ENCODE assay signal across 1 cellular context in the genomic region with DNA sequence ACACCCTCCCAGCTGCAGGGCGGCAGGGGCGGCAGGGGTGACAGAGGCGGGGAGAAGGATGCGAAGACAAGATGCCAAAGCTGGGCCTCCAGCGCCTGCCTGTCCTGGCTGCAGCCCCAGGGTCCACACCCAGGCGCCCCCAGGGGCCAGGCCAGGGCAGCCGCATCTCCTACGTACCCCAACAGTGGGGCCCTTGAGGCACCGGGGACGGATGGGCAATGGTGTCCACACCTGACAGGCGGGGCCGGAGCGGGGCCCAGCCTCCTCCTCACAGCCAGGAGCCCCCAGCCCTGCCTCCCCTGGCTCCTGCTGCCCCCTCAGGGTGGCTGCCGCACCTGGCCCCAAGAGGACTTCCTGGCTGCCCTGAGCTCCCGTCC.
TF ChIP-seq lines count a peak whose summit lies in the region.

No MANE protein-coding gene starts in this region.

TF ChIP-seq in GM23338, 12 proteins besides CTCF, POLR2A, EP300 and RAD21:
- TF ChIP-seq, protein P1, sequence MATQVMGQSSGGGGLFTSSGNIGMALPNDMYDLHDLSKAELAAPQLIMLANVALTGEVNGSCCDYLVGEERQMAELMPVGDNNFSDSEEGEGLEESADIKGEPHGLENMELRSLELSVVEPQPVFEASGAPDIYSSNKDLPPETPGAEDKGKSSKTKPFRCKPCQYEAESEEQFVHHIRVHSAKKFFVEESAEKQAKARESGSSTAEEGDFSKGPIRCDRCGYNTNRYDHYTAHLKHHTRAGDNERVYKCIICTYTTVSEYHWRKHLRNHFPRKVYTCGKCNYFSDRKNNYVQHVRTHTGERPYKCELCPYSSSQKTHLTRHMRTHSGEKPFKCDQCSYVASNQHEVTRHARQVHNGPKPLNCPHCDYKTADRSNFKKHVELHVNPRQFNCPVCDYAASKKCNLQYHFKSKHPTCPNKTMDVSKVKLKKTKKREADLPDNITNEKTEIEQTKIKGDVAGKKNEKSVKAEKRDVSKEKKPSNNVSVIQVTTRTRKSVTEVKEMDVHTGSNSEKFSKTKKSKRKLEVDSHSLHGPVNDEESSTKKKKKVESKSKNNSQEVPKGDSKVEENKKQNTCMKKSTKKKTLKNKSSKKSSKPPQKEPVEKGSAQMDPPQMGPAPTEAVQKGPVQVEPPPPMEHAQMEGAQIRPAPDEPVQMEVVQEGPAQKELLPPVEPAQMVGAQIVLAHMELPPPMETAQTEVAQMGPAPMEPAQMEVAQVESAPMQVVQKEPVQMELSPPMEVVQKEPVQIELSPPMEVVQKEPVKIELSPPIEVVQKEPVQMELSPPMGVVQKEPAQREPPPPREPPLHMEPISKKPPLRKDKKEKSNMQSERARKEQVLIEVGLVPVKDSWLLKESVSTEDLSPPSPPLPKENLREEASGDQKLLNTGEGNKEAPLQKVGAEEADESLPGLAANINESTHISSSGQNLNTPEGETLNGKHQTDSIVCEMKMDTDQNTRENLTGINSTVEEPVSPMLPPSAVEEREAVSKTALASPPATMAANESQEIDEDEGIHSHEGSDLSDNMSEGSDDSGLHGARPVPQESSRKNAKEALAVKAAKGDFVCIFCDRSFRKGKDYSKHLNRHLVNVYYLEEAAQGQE (IDR thresholded peaks at IDR 0.05; ENCODE audit: unreplicated experiment), result no peak
- TF ChIP-seq EZH2phosphoT487 (IDR thresholded peaks at IDR 0.05; ENCODE audit: unreplicated experiment) (no peak), EZH2 (IDR thresholded peaks at IDR 0.05; ENCODE audit: low read depth, unreplicated experiment) (no peak), POLR2AphosphoS5 (IDR thresholded peaks at IDR 0.05; ENCODE audit: low read depth) (no peak)
- TF ChIP-seq, protein P2, sequence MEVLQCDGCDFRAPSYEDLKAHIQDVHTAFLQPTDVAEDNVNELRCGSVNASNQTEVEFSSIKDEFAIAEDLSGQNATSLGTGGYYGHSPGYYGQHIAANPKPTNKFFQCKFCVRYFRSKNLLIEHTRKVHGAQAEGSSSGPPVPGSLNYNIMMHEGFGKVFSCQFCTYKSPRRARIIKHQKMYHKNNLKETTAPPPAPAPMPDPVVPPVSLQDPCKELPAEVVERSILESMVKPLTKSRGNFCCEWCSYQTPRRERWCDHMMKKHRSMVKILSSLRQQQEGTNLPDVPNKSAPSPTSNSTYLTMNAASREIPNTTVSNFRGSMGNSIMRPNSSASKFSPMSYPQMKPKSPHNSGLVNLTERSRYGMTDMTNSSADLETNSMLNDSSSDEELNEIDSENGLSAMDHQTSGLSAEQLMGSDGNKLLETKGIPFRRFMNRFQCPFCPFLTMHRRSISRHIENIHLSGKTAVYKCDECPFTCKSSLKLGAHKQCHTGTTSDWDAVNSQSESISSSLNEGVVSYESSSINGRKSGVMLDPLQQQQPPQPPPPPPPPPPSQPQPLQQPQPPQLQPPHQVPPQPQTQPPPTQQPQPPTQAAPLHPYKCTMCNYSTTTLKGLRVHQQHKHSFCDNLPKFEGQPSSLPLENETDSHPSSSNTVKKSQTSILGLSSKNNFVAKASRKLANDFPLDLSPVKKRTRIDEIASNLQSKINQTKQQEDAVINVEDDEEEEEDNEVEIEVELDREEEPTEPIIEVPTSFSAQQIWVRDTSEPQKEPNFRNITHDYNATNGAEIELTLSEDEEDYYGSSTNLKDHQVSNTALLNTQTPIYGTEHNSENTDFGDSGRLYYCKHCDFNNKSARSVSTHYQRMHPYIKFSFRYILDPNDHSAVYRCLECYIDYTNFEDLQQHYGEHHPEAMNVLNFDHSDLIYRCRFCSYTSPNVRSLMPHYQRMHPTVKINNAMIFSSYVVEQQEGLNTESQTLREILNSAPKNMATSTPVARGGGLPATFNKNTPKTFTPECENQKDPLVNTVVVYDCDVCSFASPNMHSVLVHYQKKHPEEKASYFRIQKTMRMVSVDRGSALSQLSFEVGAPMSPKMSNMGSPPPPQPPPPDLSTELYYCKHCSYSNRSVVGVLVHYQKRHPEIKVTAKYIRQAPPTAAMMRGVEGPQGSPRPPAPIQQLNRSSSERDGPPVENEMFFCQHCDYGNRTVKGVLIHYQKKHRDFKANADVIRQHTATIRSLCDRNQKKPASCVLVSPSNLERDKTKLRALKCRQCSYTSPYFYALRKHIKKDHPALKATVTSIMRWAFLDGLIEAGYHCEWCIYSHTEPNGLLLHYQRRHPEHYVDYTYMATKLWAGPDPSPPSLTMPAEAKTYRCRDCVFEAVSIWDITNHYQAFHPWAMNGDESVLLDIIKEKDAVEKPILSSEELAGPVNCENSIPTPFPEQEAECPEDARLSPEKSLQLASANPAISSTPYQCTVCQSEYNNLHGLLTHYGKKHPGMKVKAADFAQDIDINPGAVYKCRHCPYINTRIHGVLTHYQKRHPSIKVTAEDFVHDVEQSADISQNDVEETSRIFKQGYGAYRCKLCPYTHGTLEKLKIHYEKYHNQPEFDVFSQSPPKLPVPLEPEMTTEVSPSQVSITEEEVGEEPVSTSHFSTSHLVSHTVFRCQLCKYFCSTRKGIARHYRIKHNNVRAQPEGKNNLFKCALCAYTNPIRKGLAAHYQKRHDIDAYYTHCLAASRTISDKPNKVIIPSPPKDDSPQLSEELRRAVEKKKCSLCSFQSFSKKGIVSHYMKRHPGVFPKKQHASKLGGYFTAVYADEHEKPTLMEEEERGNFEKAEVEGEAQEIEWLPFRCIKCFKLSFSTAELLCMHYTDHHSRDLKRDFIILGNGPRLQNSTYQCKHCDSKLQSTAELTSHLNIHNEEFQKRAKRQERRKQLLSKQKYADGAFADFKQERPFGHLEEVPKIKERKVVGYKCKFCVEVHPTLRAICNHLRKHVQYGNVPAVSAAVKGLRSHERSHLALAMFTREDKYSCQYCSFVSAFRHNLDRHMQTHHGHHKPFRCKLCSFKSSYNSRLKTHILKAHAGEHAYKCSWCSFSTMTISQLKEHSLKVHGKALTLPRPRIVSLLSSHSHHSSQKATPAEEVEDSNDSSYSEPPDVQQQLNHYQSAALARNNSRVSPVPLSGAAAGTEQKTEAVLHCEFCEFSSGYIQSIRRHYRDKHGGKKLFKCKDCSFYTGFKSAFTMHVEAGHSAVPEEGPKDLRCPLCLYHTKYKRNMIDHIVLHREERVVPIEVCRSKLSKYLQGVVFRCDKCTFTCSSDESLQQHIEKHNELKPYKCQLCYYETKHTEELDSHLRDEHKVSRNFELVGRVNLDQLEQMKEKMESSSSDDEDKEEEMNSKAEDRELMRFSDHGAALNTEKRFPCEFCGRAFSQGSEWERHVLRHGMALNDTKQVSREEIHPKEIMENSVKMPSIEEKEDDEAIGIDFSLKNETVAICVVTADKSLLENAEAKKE (CRISPR knock-in tag; IDR thresholded peaks at IDR 0.05), result no peak
